Comparison of ENCODE assay signal across 1 cellular context in the genomic region with DNA sequence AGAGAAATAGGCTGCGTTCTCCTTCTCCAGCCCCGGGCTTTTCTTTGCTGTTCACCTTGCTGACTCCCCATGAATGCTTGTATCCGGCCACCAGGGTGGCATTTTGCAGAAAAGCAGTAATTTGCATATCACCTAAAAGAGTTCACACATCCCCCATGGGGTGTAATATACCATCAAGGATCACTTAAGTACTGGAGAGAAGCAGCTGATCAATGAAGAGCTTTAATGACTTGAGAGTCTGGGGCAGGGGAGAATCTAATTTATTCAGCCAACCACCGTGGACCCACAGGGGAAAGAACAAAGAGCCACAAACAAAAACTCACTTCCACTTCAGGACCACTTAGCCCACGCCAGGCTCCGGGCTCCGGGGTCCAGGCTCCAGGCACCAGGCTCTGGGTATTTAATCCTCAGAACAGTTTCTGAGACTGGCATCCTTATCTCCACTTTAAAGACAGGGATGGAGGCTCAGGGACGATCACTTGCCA.
TF ChIP-seq lines count a peak whose summit lies in the region.

No MANE protein-coding gene starts in this region.

TF ChIP-seq in GM12878, 131 proteins besides CTCF, POLR2A, EP300 and RAD21 (continued from another document and continues in another):
- no peak for TF ChIP-seq ZNF274 (IDR thresholded peaks at IDR 0.05; ENCODE audit: insufficient read depth, insufficient read length)
- TF ChIP-seq, protein P1, sequence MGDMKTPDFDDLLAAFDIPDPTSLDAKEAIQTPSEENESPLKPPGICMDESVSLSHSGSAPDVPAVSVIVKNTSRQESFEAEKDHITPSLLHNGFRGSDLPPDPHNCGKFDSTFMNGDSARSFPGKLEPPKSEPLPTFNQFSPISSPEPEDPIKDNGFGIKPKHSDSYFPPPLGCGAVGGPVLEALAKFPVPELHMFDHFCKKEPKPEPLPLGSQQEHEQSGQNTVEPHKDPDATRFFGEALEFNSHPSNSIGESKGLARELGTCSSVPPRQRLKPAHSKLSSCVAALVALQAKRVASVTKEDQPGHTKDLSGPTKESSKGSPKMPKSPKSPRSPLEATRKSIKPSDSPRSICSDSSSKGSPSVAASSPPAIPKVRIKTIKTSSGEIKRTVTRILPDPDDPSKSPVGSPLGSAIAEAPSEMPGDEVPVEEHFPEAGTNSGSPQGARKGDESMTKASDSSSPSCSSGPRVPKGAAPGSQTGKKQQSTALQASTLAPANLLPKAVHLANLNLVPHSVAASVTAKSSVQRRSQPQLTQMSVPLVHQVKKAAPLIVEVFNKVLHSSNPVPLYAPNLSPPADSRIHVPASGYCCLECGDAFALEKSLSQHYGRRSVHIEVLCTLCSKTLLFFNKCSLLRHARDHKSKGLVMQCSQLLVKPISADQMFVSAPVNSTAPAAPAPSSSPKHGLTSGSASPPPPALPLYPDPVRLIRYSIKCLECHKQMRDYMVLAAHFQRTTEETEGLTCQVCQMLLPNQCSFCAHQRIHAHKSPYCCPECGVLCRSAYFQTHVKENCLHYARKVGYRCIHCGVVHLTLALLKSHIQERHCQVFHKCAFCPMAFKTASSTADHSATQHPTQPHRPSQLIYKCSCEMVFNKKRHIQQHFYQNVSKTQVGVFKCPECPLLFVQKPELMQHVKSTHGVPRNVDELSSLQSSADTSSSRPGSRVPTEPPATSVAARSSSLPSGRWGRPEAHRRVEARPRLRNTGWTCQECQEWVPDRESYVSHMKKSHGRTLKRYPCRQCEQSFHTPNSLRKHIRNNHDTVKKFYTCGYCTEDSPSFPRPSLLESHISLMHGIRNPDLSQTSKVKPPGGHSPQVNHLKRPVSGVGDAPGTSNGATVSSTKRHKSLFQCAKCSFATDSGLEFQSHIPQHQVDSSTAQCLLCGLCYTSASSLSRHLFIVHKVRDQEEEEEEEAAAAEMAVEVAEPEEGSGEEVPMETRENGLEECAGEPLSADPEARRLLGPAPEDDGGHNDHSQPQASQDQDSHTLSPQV (IDR thresholded peaks at IDR 0.05) = no peak
- no peak for TF ChIP-seq SIN3A (IDR thresholded peaks at IDR 0.05; ENCODE audit: low read depth, low read length)
- no peak for TF ChIP-seq NFXL1 (IDR thresholded peaks at IDR 0.05; ENCODE audit: borderline replicate concordance)
- TF ChIP-seq JUND (IDR thresholded peaks at IDR 0.05; ENCODE audit: low read depth, low read length) = no peak
- TF ChIP-seq IRF4 (IDR thresholded peaks at IDR 0.05; ENCODE audit: low read depth, low read length) = no peak
- TF ChIP-seq, protein P2, sequence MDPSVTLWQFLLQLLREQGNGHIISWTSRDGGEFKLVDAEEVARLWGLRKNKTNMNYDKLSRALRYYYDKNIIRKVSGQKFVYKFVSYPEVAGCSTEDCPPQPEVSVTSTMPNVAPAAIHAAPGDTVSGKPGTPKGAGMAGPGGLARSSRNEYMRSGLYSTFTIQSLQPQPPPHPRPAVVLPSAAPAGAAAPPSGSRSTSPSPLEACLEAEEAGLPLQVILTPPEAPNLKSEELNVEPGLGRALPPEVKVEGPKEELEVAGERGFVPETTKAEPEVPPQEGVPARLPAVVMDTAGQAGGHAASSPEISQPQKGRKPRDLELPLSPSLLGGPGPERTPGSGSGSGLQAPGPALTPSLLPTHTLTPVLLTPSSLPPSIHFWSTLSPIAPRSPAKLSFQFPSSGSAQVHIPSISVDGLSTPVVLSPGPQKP (IDR thresholded peaks at IDR 0.05; ENCODE audit: low read depth, low read length) = no peak
- TF ChIP-seq HDAC2 (IDR thresholded peaks at IDR 0.05) = no peak
- no peak for TF ChIP-seq PAX5 (IDR thresholded peaks at IDR 0.05; ENCODE audit: borderline replicate concordance, low read depth, low read length)
- no peak for TF ChIP-seq TCF3 (IDR thresholded peaks at IDR 0.05; ENCODE audit: borderline replicate concordance, insufficient read depth, low read depth, low read length)
- 0 out of 2 replicates have a peak, but pooled peaks have one; percentile 28 for TF ChIP-seq GATAD2B (conservative IDR thresholded peaks at IDR 0.05; ENCODE audit: low read depth)
- TF ChIP-seq MTA2 (IDR thresholded peaks at IDR 0.05; ENCODE audit: low read depth) = peak; percentile 45
- TF ChIP-seq, protein P3, sequence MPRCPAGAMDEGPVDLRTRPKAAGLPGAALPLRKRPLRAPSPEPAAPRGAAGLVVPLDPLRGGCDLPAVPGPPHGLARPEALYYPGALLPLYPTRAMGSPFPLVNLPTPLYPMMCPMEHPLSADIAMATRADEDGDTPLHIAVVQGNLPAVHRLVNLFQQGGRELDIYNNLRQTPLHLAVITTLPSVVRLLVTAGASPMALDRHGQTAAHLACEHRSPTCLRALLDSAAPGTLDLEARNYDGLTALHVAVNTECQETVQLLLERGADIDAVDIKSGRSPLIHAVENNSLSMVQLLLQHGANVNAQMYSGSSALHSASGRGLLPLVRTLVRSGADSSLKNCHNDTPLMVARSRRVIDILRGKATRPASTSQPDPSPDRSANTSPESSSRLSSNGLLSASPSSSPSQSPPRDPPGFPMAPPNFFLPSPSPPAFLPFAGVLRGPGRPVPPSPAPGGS (IDR thresholded peaks at IDR 0.05; ENCODE audit: borderline replicate concordance, insufficient read depth, low read depth, low read length, poor library complexity, severe bottlenecking) = no peak
- TF ChIP-seq, protein P4, sequence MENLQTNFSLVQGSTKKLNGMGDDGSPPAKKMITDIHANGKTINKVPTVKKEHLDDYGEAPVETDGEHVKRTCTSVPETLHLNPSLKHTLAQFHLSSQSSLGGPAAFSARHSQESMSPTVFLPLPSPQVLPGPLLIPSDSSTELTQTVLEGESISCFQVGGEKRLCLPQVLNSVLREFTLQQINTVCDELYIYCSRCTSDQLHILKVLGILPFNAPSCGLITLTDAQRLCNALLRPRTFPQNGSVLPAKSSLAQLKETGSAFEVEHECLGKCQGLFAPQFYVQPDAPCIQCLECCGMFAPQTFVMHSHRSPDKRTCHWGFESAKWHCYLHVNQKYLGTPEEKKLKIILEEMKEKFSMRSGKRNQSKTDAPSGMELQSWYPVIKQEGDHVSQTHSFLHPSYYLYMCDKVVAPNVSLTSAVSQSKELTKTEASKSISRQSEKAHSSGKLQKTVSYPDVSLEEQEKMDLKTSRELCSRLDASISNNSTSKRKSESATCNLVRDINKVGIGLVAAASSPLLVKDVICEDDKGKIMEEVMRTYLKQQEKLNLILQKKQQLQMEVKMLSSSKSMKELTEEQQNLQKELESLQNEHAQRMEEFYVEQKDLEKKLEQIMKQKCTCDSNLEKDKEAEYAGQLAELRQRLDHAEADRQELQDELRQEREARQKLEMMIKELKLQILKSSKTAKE (IDR thresholded peaks at IDR 0.05; ENCODE audit: low read depth, poor library complexity, severe bottlenecking) = no peak
- TF ChIP-seq, protein P5, sequence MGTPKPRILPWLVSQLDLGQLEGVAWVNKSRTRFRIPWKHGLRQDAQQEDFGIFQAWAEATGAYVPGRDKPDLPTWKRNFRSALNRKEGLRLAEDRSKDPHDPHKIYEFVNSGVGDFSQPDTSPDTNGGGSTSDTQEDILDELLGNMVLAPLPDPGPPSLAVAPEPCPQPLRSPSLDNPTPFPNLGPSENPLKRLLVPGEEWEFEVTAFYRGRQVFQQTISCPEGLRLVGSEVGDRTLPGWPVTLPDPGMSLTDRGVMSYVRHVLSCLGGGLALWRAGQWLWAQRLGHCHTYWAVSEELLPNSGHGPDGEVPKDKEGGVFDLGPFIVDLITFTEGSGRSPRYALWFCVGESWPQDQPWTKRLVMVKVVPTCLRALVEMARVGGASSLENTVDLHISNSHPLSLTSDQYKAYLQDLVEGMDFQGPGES (IDR thresholded peaks at IDR 0.05) = no peak
- TF ChIP-seq RB1 (IDR thresholded peaks at IDR 0.05; ENCODE audit: borderline replicate concordance) = no peak
- TF ChIP-seq MEF2B (IDR thresholded peaks at IDR 0.05; ENCODE audit: partially characterized antibody, poor library complexity, severe bottlenecking) = peak; percentile 22
- TF ChIP-seq ZNF217 (IDR thresholded peaks at IDR 0.05) = no peak
- TF ChIP-seq RAD51 (IDR thresholded peaks at IDR 0.05) = no peak
- TF ChIP-seq GABPA (IDR thresholded peaks at IDR 0.05; ENCODE audit: low read depth) = no peak
- TF ChIP-seq TAF1 (IDR thresholded peaks at IDR 0.05; ENCODE audit: borderline replicate concordance, low read depth, low read length) = no peak
- TF ChIP-seq, protein P6, sequence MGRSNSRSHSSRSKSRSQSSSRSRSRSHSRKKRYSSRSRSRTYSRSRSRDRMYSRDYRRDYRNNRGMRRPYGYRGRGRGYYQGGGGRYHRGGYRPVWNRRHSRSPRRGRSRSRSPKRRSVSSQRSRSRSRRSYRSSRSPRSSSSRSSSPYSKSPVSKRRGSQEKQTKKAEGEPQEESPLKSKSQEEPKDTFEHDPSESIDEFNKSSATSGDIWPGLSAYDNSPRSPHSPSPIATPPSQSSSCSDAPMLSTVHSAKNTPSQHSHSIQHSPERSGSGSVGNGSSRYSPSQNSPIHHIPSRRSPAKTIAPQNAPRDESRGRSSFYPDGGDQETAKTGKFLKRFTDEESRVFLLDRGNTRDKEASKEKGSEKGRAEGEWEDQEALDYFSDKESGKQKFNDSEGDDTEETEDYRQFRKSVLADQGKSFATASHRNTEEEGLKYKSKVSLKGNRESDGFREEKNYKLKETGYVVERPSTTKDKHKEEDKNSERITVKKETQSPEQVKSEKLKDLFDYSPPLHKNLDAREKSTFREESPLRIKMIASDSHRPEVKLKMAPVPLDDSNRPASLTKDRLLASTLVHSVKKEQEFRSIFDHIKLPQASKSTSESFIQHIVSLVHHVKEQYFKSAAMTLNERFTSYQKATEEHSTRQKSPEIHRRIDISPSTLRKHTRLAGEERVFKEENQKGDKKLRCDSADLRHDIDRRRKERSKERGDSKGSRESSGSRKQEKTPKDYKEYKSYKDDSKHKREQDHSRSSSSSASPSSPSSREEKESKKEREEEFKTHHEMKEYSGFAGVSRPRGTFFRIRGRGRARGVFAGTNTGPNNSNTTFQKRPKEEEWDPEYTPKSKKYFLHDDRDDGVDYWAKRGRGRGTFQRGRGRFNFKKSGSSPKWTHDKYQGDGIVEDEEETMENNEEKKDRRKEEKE (IDR thresholded peaks at IDR 0.05) = no peak
- no peak for TF ChIP-seq SMC3 (IDR thresholded peaks at IDR 0.05; ENCODE audit: borderline replicate concordance, low read length)
- no peak for TF ChIP-seq ZZZ3 (IDR thresholded peaks at IDR 0.05; ENCODE audit: control insufficient read depth, insufficient read length, low read depth)
- no peak for TF ChIP-seq HCFC1 (IDR thresholded peaks at IDR 0.05; ENCODE audit: low read length)
- TF ChIP-seq MYC (IDR thresholded peaks at IDR 0.05; ENCODE audit: insufficient read depth, insufficient read length, insufficient replicate concordance, low read length, severe bottlenecking) = no peak
- TF ChIP-seq, protein P7, sequence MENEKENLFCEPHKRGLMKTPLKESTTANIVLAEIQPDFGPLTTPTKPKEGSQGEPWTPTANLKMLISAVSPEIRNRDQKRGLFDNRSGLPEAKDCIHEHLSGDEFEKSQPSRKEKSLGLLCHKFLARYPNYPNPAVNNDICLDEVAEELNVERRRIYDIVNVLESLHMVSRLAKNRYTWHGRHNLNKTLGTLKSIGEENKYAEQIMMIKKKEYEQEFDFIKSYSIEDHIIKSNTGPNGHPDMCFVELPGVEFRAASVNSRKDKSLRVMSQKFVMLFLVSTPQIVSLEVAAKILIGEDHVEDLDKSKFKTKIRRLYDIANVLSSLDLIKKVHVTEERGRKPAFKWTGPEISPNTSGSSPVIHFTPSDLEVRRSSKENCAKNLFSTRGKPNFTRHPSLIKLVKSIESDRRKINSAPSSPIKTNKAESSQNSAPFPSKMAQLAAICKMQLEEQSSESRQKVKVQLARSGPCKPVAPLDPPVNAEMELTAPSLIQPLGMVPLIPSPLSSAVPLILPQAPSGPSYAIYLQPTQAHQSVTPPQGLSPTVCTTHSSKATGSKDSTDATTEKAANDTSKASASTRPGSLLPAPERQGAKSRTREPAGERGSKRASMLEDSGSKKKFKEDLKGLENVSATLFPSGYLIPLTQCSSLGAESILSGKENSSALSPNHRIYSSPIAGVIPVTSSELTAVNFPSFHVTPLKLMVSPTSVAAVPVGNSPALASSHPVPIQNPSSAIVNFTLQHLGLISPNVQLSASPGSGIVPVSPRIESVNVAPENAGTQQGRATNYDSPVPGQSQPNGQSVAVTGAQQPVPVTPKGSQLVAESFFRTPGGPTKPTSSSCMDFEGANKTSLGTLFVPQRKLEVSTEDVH (IDR thresholded peaks at IDR 0.05; ENCODE audit: low read depth, partially characterized antibody) = no peak
- no peak for TF ChIP-seq YBX1 (IDR thresholded peaks at IDR 0.05)
- TF ChIP-seq SMAD1 (IDR thresholded peaks at IDR 0.05; ENCODE audit: low read depth, partially characterized antibody) = no peak
- no peak for TF ChIP-seq SUPT20H (IDR thresholded peaks at IDR 0.05; ENCODE audit: borderline replicate concordance, control insufficient read depth, low read depth, low read length)
- no peak; the same call in 1 of the 2 replicates for TF ChIP-seq LARP7 (IDR thresholded peaks at IDR 0.05)
- TF ChIP-seq DPF2 (IDR thresholded peaks at IDR 0.05) = peak; percentile 57; the same call in 1 of the 2 replicates
- TF ChIP-seq SREBF1 (IDR thresholded peaks at IDR 0.05; ENCODE audit: low read length) = no peak
- TF ChIP-seq EGR1 (IDR thresholded peaks at IDR 0.05; ENCODE audit: borderline replicate concordance in 1 of 2, low read depth in 2 of 2, low read length in 2 of 2) = no peak
- no peak for TF ChIP-seq CHD4 (IDR thresholded peaks at IDR 0.05)
- 0 out of 2 replicates have a peak, but pooled peaks have one; percentile 18 for TF ChIP-seq ZNF24 (IDR thresholded peaks at IDR 0.05)
- TF ChIP-seq ZNF622 (IDR thresholded peaks at IDR 0.05) = no peak
- TF ChIP-seq POU2F2 (IDR thresholded peaks at IDR 0.05; ENCODE audit: borderline replicate concordance, low read depth, low read length) = peak; percentile 96
- no peak for TF ChIP-seq ZNF207 (IDR thresholded peaks at IDR 0.05; ENCODE audit: borderline replicate concordance)
- no peak; the same call in 1 of the 2 replicates for TF ChIP-seq MTA3 (IDR thresholded peaks at IDR 0.05; ENCODE audit: borderline replicate concordance, low read length)
- 0 out of 2 replicates have a peak, but pooled peaks have one; percentile 39 for TF ChIP-seq TBL1XR1 (IDR thresholded peaks at IDR 0.05; ENCODE audit: low read depth, low read length)
- no peak for TF ChIP-seq BCL11A (IDR thresholded peaks at IDR 0.05; ENCODE audit: low read depth, low read length)
- TF ChIP-seq SPI1 (IDR thresholded peaks at IDR 0.05; ENCODE audit: borderline replicate concordance, insufficient read depth, low read depth, low read length) = peak; percentile 60; the same call in 1 of the 2 replicates
- no peak for TF ChIP-seq PAX8 (IDR thresholded peaks at IDR 0.05)
